10 cellular contexts compared by ENCODE assay signal in the genomic region with DNA sequence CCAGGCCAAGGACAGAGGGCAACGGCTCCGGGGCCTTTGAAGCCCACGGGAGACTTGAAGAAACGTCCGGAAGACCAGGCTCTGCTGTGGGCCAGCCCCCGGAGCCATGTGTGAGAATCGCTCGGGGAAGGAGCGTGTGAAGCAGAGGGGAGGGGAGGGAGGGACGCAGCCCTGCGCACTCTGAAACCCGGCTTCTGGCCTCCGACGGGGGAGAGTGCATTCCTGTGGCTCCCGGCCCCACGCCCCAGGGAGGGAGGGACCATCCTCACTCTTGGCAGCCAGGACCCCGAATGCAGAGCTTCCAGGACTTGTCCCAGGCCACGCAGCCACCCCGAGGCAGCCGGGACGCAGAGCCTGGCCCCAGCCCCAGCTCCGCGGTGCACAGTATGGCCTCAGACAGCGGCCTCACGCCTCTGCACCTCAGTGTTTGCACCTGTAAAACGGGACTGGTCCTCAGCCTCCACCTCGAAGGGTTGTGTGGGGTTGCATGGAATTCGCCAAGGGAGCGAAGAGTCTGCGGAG.
DNase-seq lines count a peak whose midpoint lies in the region; ATAC-seq, FAIRE-seq and TF ChIP-seq lines count a peak whose summit lies in the region.
"Had no signal": no experiment of that assay in that cellular context is flagged by ENCODE, and none has a peak within 500 bp of the region (broad histone marks: within the 10 kb centered on the region; RNA-seq: fewer than 3 reads in every experiment).

No MANE protein-coding gene starts in this region.

- H4K20me1 ChIP-seq in IMR-90 (ENCODE audit: insufficient read depth, low read length) = no peaks in the 10 kb centered on the region; the same call in 1 of the 2 replicates
- no peaks in the 10 kb centered on the region for H4K20me1 ChIP-seq in endothelial cell of umbilical vein (replicated peaks; ENCODE audit: control insufficient read depth, extremely low read depth, insufficient read depth, low read length)

- H3K4ac ChIP-seq in IMR-90 (ENCODE audit: low read depth, low read length) (no peak overlapping the region), mesenchymal stem cell (ENCODE audit: low read depth in 1 of 2, low read length in 2 of 2) (no peak overlapping the region)

- H3K9me3 ChIP-seq in IMR-90 (ENCODE audit: control insufficient read depth, insufficient read depth, low read length) (no peaks in the 10 kb centered on the region), endothelial cell of umbilical vein (replicated peaks; ENCODE audit: control insufficient read depth, insufficient read depth, low read length) (no peaks in the 10 kb centered on the region), mesenchymal stem cell (ENCODE audit: control insufficient read depth, low read length) (no peaks in the 10 kb centered on the region)
- H3K9me3 ChIP-seq: SJSA1 had no signal

- H3K79me1 ChIP-seq in IMR-90 (ENCODE audit: low read depth in 1 of 2, low read length in 2 of 2) (no peaks in the 10 kb centered on the region), mesenchymal stem cell (replicated peaks; ENCODE audit: low read length, poor library complexity, severe bottlenecking) (no peaks in the 10 kb centered on the region)

- peak; percentile 69 for DNase-seq in AG08395 (ENCODE audit: low spot score)
- DNase-seq in IMR-90 = peak; percentile 49
- no peak for DNase-seq in endothelial cell of umbilical vein (ENCODE audit: low read depth, low spot score)
- peak; percentile 83 for DNase-seq in mesenchymal stem cell
- DNase-seq in GOT3 (lab: John Stamatoyannopoulos, UW) = no peak
- DNase-seq in globus pallidus (ENCODE audit: low spot score) = no peak
- no peak for DNase-seq in activated CD8-positive, alpha-beta memory T cell treated with anti-CD3 and anti-CD28 coated beads, Interleukin-2, amount 50 U/mL, for 4 hours
- DNase-seq: NCI-H524 treated with DMSO at 0.1 percent for 48 hours had no signal

- H2AFZ ChIP-seq in IMR-90 (replicated peaks; ENCODE audit: low read length, poor library complexity) (peak overlapping the region; percentile 62), endothelial cell of umbilical vein (ENCODE audit: low read depth, low read length) (no peak overlapping the region), mesenchymal stem cell (ENCODE audit: low read depth, low read length) (peak overlapping the region; percentile 8)

- H3K36me3 ChIP-seq in IMR-90 (ENCODE audit: control insufficient read depth, insufficient read depth, low read length) (no peaks in the 10 kb centered on the region), endothelial cell of umbilical vein (ENCODE audit: control insufficient read depth in 2 of 2, extremely low read depth in 1 of 2, insufficient read depth in 2 of 2, low read length in 2 of 2) (no peaks in the 10 kb centered on the region), mesenchymal stem cell (ENCODE audit: control insufficient read depth in 1 of 2, insufficient read depth in 2 of 2, low read depth in 1 of 2, low read length in 2 of 2) (no peaks in the 10 kb centered on the region)
- H3K36me3 ChIP-seq: SJSA1 had no signal

- H2AK9ac ChIP-seq in IMR-90 (replicated peaks; ENCODE audit: low read depth, low read length, poor library complexity) = peak overlapping the region; percentile 9

- H3K9ac ChIP-seq in IMR-90 (ENCODE audit: low read depth, low read length) (no peak overlapping the region), endothelial cell of umbilical vein (replicated peaks; ENCODE audit: extremely low read depth, insufficient read depth, low read length) (no peak overlapping the region), mesenchymal stem cell (ENCODE audit: low read length) (no peak overlapping the region)

- H2AK5ac ChIP-seq in IMR-90 (ENCODE audit: low read depth, low read length) (no peak overlapping the region), mesenchymal stem cell (ENCODE audit: low read length, severe bottlenecking) (peak overlapping the region; percentile 1)

- H4K5ac ChIP-seq in IMR-90 (ENCODE audit: low read depth, low read length) = no peak overlapping the region

- in situ Hi-C loops in IMR-90 (cut with MboI; ENCODE audit: low sequenced_read_pairs) = no loop called here

- no peak overlapping the region for H2BK20ac ChIP-seq in IMR-90 (ENCODE audit: low read depth, low read length)

- intact Hi-C loops in IMR-90 (cut with micrococcal nuclease) (no loop called here), endothelial cell of umbilical vein (cut with micrococcal nuclease) (no loop called here)

- H4K91ac ChIP-seq in IMR-90 (ENCODE audit: insufficient read depth, low read depth, low read length) (no peak overlapping the region), mesenchymal stem cell (ENCODE audit: low read length) (peak overlapping the region; percentile 85)

- peak overlapping the region; percentile 43 for H3K4me2 ChIP-seq in IMR-90 (ENCODE audit: low read depth, low read length)
- no peak overlapping the region for H3K4me2 ChIP-seq in endothelial cell of umbilical vein (ENCODE audit: insufficient read depth, low read length)
- H3K4me2 ChIP-seq in mesenchymal stem cell (ENCODE audit: low read length, poor library complexity, severe bottlenecking) = peak overlapping the region; percentile 24

- H2BK15ac ChIP-seq in IMR-90 (ENCODE audit: low read depth, low read length) = no peak overlapping the region
- H2BK15ac ChIP-seq in mesenchymal stem cell (ENCODE audit: low read depth, poor library complexity, severe bottlenecking) = peak overlapping the region; percentile 8

- H3K27me3 ChIP-seq in IMR-90 (ENCODE audit: control insufficient read depth, insufficient read depth, low read length) (peaks cover 32% of the 10 kb centered on the region), endothelial cell of umbilical vein (ENCODE audit: control insufficient read depth in 2 of 2, insufficient read depth in 2 of 2, low read length in 2 of 2) (peaks cover 2 to 6% of the 10 kb centered on the region in 2 experiments), mesenchymal stem cell (ENCODE audit: control insufficient read depth in 1 of 2, insufficient read depth in 1 of 2, low read length in 2 of 2) (peaks cover 26 to 59% of the 10 kb centered on the region in 2 experiments)
- H3K27me3 ChIP-seq: SJSA1 had no signal

- H3K56ac ChIP-seq in IMR-90 (ENCODE audit: extremely low read depth, insufficient read depth, low read length) = no peak overlapping the region

- ATAC-seq in IMR-90 (ENCODE audit: low read depth) = peak; percentile 85
- no peak for ATAC-seq in GM19463 (IDR thresholded peaks at IDR 0.05; ENCODE audit: unreplicated experiment)

- H3K4me1 ChIP-seq in IMR-90 (ENCODE audit: control insufficient read depth, insufficient read depth, low read length) = peaks cover 7% of the 10 kb centered on the region
- H3K4me1 ChIP-seq in endothelial cell of umbilical vein (ENCODE audit: control insufficient read depth, extremely low read depth, insufficient read depth, low read length) = peaks cover 6% of the 10 kb centered on the region
- H3K4me1 ChIP-seq in mesenchymal stem cell (ENCODE audit: control insufficient read depth, insufficient read depth, low read depth, low read length) = peaks cover 38% of the 10 kb centered on the region

- H2BK12ac ChIP-seq in mesenchymal stem cell (ENCODE audit: low read length in 2 of 2) = peak overlapping the region in 1 of 2 experiments; percentile 70

- H3K14ac ChIP-seq in IMR-90 (replicated peaks; ENCODE audit: low read depth, low read length) (no peak overlapping the region), mesenchymal stem cell (ENCODE audit: low read length in 2 of 2) (peak overlapping the region in 1 of 2 experiments; percentile 26)

- CTCF ChIA-PET in IMR-90 (lab: Yijun Ruan, JAX) (no interaction called here), endothelial cell of umbilical vein (lab: Charles Lee) (interaction anchor here (1.0 kb wide), 1 partner anchor 8 kb away, joined by 3 read pairs; no protein-coding TSS in a partner anchor)

- H3K4me3 ChIP-seq in IMR-90 (ENCODE audit: insufficient read depth, low read depth, low read length) = no peak overlapping the region
- H3K4me3 ChIP-seq in endothelial cell of umbilical vein (replicated peaks in 1 of 3; ENCODE audit: insufficient read depth in 1 of 3, low read depth in 1 of 3, low read length in 3 of 3) = no peak overlapping the region
- no peak overlapping the region for H3K4me3 ChIP-seq in mesenchymal stem cell (ENCODE audit: insufficient read depth in 1 of 2, low read depth in 1 of 2, low read length in 2 of 2)
- H3K4me3 ChIP-seq: SJSA1 had no signal

- FAIRE-seq in endothelial cell of umbilical vein (lab: Jason Lieb, UNC) = no peak

- 21% methylated on average over 23 of the region's 30 CpGs; no CpG with 5 or more reads in 1 of the 2 experiments for WGBS in IMR-90 (ENCODE audit: extremely low coverage in 2 of 2, insufficient read length in 1 of 2), 2 experiments
- WGBS in mesenchymal stem cell = 21% methylated on average over 30 of the region's 30 CpGs

- H3K23ac ChIP-seq in IMR-90 (ENCODE audit: low read depth, low read length) (no peak overlapping the region), mesenchymal stem cell (ENCODE audit: low read length in 2 of 2) (peak overlapping the region in 1 of 2 experiments; percentile 2)

- no peak for TF ChIP-seq RAD21 in IMR-90 (IDR thresholded peaks at IDR 0.05; ENCODE audit: low read length)

- no TSS peak for BruUV-seq in IMR-90 (replicated peaks; lab: Mats Ljungman, UMichigan)
- BruUV-seq in endothelial cell of umbilical vein (replicated peaks; lab: Mats Ljungman, UMichigan) = no TSS peak

- dilution Hi-C loops in IMR-90 (cut with HindIII; ENCODE audit: low sequenced_read_pairs, unreplicated experiment) = no loop called here
- dilution Hi-C loops in endothelial cell of umbilical vein (cut with MboI; ENCODE audit: extremely low pct_ligation_motif_present, low sequenced_read_pairs) = no loop called here

- no peak overlapping the region for H4K8ac ChIP-seq in IMR-90 (ENCODE audit: low read depth in 2 of 2, low read length in 2 of 2)
- H4K8ac ChIP-seq in mesenchymal stem cell (ENCODE audit: low read length) = peak overlapping the region; percentile 5

- H3K18ac ChIP-seq in IMR-90 (ENCODE audit: low read depth, low read length) (no peak overlapping the region), mesenchymal stem cell (ENCODE audit: low read depth in 1 of 2, low read length in 2 of 2) (peak overlapping the region; percentile 29 to 40)

- POLR2A ChIA-PET in IMR-90 (lab: Charles Lee; ENCODE audit: unreplicated experiment) (no interaction called here), endothelial cell of umbilical vein (lab: Charles Lee) (no interaction called here)

- TF ChIP-seq POLR2A in IMR-90 (IDR thresholded peaks at IDR 0.05; ENCODE audit: low read depth, low read length) = no peak
- TF ChIP-seq POLR2A in endothelial cell of umbilical vein (IDR thresholded peaks at IDR 0.05; ENCODE audit: low read depth, low read length) = no peak

- no peak overlapping the region for H3K27ac ChIP-seq in IMR-90 (ENCODE audit: insufficient read depth, low read length)
- H3K27ac ChIP-seq in endothelial cell of umbilical vein (ENCODE audit: insufficient read depth, low read depth, low read length) = no peak overlapping the region
- H3K27ac ChIP-seq in mesenchymal stem cell (ENCODE audit: low read length, poor library complexity, severe bottlenecking) = no peak overlapping the region
- H3K27ac ChIP-seq: SJSA1 had no signal

- H2BK5ac ChIP-seq in IMR-90 (ENCODE audit: low read depth, low read length, poor library complexity, severe bottlenecking) (no peak overlapping the region), mesenchymal stem cell (ENCODE audit: low read depth, low read length, poor library complexity, severe bottlenecking) (no peak overlapping the region)

- H3K79me2 ChIP-seq in endothelial cell of umbilical vein (ENCODE audit: control insufficient read depth, insufficient read depth, low read length) = no peaks in the 10 kb centered on the region

- no peak for TF ChIP-seq CTCF in IMR-90 (conservative IDR thresholded peaks at IDR 0.05; ENCODE audit: low read depth, low read length)
- TF ChIP-seq CTCF in endothelial cell of umbilical vein (IDR thresholded peaks at IDR 0.05; ENCODE audit: extremely low read depth in 1 of 2, insufficient read depth in 1 of 2, low read depth in 1 of 2, low read length in 2 of 2) = no peak

- H2BK120ac ChIP-seq in IMR-90 (ENCODE audit: low read depth, low read length) = no peak overlapping the region
- H2BK120ac ChIP-seq in mesenchymal stem cell (ENCODE audit: low read depth, low read length) = peak overlapping the region; percentile 77

- H3K9me1 ChIP-seq in IMR-90 (ENCODE audit: insufficient read depth, low read length) = no peaks in the 10 kb centered on the region
- H3K9me1 ChIP-seq in endothelial cell of umbilical vein (replicated peaks; ENCODE audit: control insufficient read depth, extremely low read depth, insufficient read depth, low read length) = no peaks in the 10 kb centered on the region

Comparison
In these comparisons a context has a peak if more than half of its experiments do, and no peak if none do; other contexts are left out.
1. DNase-seq: peak in AG08395 (single experiment), IMR-90 (single experiment) and mesenchymal stem cell (single experiment); none in endothelial cell of umbilical vein (single experiment), GOT3 (single experiment), globus pallidus (single experiment) and activated CD8-positive, alpha-beta memory T cell treated with anti-CD3 and anti-CD28 coated beads, Interleukin-2, amount 50 U/mL, for 4 hours (single experiment).